Comparison of ENCODE assay signal across 8 cellular contexts in genomic region chr3:9986230-9986725, GRCh38. TPM values are rescaled to one million over a fixed set of nuclear protein-coding genes. Genes with fewer than 3 reads are reported as not detected.
DNase-seq lines count a peak whose midpoint lies in the region; ATAC-seq and TF ChIP-seq lines count a peak whose summit lies in the region.

No MANE protein-coding gene starts in this region.

- TSS peak; percentile 61 for BruUV-seq in IMR-90 (replicated peaks; lab: Mats Ljungman, UMichigan)

- POLR2A ChIA-PET in CD4-positive, alpha-beta memory T cell (lab: Charles Lee; ENCODE audit: partially characterized antibody): interaction anchor here (0.6 to 2.9 kb wide), 15 partner anchors 9 to 334 kb away, joined by 3 to 27 read pairs (median 5); partner anchors contain the start of genes BRPF1, CRELD1, FANCD2 and JAGN1
- POLR2A ChIA-PET in IMR-90 (lab: Charles Lee; ENCODE audit: unreplicated experiment): no interaction called here

- H3K4ac ChIP-seq in IMR-90 (ENCODE audit: low read depth, low read length): peak overlapping the region; percentile 59

- peaks cover 11 to 38% (median 27%) of the 10 kb centered on the region in 4 donors for H3K4me1 Mint-ChIP-seq in CD4-positive, alpha-beta memory T cell

- H3K9me3 Mint-ChIP-seq in CD4-positive, alpha-beta memory T cell: peaks cover 0 to 3% (median 0%) of the 10 kb centered on the region in 8 donors

- DNase-seq in CD4-positive, alpha-beta memory T cell: no peak
- DNase-seq in IMR-90: no peak
- DNase-seq in coronary artery (ENCODE audit: low spot score): peak; percentile 74
- DNase-seq in hippocampal formation (lab: John Stamatoyannopoulos, UW): no peak
- no peak for DNase-seq in putamen (ENCODE audit: low spot score)
- no peak for DNase-seq in cortex of kidney (lab: John Stamatoyannopoulos, UW)

- TF ChIP-seq RAD21 in IMR-90 (IDR thresholded peaks at IDR 0.05; ENCODE audit: low read length): no peak

- peaks cover 31% of the 10 kb centered on the region for H3K4me1 ChIP-seq in CD4-positive, alpha-beta memory T cell (ENCODE audit: insufficient read depth, low read length)
- H3K4me1 ChIP-seq in IMR-90 (ENCODE audit: control insufficient read depth, insufficient read depth, low read length): peaks cover 2% of the 10 kb centered on the region
- H3K4me1 ChIP-seq in muscle layer of duodenum (ENCODE audit: control insufficient read depth in 1 of 2, insufficient read depth in 2 of 2, low read length in 2 of 2): peaks cover 4 to 27% of the 10 kb centered on the region in 2 donors

- TF ChIP-seq CTCF in IMR-90 (conservative IDR thresholded peaks at IDR 0.05; ENCODE audit: low read depth, low read length) (no peak), coronary artery (IDR thresholded peaks at IDR 0.05) (no peak)

- CTCF ChIA-PET in CD4-positive, alpha-beta memory T cell (lab: Charles Lee; ENCODE audit: partially characterized antibody): interaction anchor here (0.7 to 2.9 kb wide), 5 partner anchors 53 to 483 kb away, joined by 3 to 12 read pairs (median 4); partner anchors contain the start of gene CRELD1
- CTCF ChIA-PET in IMR-90 (lab: Yijun Ruan, JAX): no interaction called here

- H3K27ac ChIP-seq in CD4-positive, alpha-beta memory T cell (ENCODE audit: low read depth, low read length): peak overlapping the region; percentile 96
- peak overlapping the region; percentile 66 for H3K27ac ChIP-seq in IMR-90 (ENCODE audit: insufficient read depth, low read length)
- peak overlapping the region; percentile 71 to 80 for H3K27ac ChIP-seq in coronary artery
- peak overlapping the region; percentile 93 for H3K27ac ChIP-seq in muscle layer of duodenum (ENCODE audit: low read length)

- peak overlapping the region; percentile 89 for H3K4me2 ChIP-seq in IMR-90 (ENCODE audit: low read depth, low read length)

- no peaks in the 10 kb centered on the region for H3K27me3 ChIP-seq in CD4-positive, alpha-beta memory T cell (ENCODE audit: insufficient read depth, low read length)
- H3K27me3 ChIP-seq in IMR-90 (ENCODE audit: control insufficient read depth, insufficient read depth, low read length): no peaks in the 10 kb centered on the region
- no peaks in the 10 kb centered on the region for H3K27me3 ChIP-seq in muscle layer of duodenum (ENCODE audit: low read depth, low read length)

- H2AFZ ChIP-seq in IMR-90 (replicated peaks; ENCODE audit: low read length, poor library complexity): peak overlapping the region; percentile 98

- H3K9me3 ChIP-seq in CD4-positive, alpha-beta memory T cell (ENCODE audit: control insufficient read depth in 1 of 2, low read length in 2 of 2): no peaks in the 10 kb centered on the region
- no peaks in the 10 kb centered on the region for H3K9me3 ChIP-seq in IMR-90 (ENCODE audit: control insufficient read depth, insufficient read depth, low read length)
- H3K9me3 ChIP-seq in muscle layer of duodenum (ENCODE audit: control insufficient read depth in 1 of 2, low read length in 2 of 2): no peaks in the 10 kb centered on the region

- in situ Hi-C loops in IMR-90 (cut with MboI; ENCODE audit: low sequenced_read_pairs): no loop called here

- peak overlapping the region; percentile 94 for H2AK5ac ChIP-seq in IMR-90 (ENCODE audit: low read depth, low read length)

- H3K9me1 ChIP-seq in IMR-90 (ENCODE audit: insufficient read depth, low read length): no peaks in the 10 kb centered on the region

- dilution Hi-C loops in IMR-90 (cut with HindIII; ENCODE audit: low sequenced_read_pairs, unreplicated experiment): no loop called here

- H2BK15ac ChIP-seq in IMR-90 (ENCODE audit: low read depth, low read length): 0 out of 3 replicates have a peak overlapping the region, but pooled peaks have one; percentile 4

- peak overlapping the region; percentile 95 to 99 (median 98) for H3K4me3 Mint-ChIP-seq in CD4-positive, alpha-beta memory T cell

- H3K79me1 ChIP-seq in IMR-90 (ENCODE audit: low read depth in 1 of 2, low read length in 2 of 2): peaks cover 5 to 45% of the 10 kb centered on the region in 2 experiments; a peak in 3 of 4 replicates

- peak overlapping the region; percentile 7; the same call in 1 of the 2 replicates for H3K18ac ChIP-seq in IMR-90 (ENCODE audit: low read depth, low read length)

- peak overlapping the region; percentile 95 for H3K14ac ChIP-seq in IMR-90 (replicated peaks; ENCODE audit: low read depth, low read length)

- ATAC-seq in GM21447 (IDR thresholded peaks at IDR 0.05; ENCODE audit: unreplicated experiment): peak; percentile 18
- peak; percentile 54 for ATAC-seq in IMR-90 (ENCODE audit: low read depth)

- peak overlapping the region; percentile 81 for H3K23ac ChIP-seq in IMR-90 (ENCODE audit: low read depth, low read length)

- H4K91ac ChIP-seq in IMR-90 (ENCODE audit: insufficient read depth, low read depth, low read length): peak overlapping the region; percentile 90

- peak overlapping the region; percentile 51 for H2BK5ac ChIP-seq in IMR-90 (ENCODE audit: low read depth, low read length, poor library complexity, severe bottlenecking)

- peak overlapping the region; percentile 85 for H4K5ac ChIP-seq in IMR-90 (ENCODE audit: low read depth, low read length)

- H3K56ac ChIP-seq in IMR-90 (ENCODE audit: extremely low read depth, insufficient read depth, low read length): 0 out of 2 replicates have a peak overlapping the region, but pooled peaks have one; percentile 84

- no peaks in the 10 kb centered on the region for H3K27me3 Mint-ChIP-seq in CD4-positive, alpha-beta memory T cell

- H4K20me1 ChIP-seq in IMR-90 (ENCODE audit: insufficient read depth, low read length): peaks cover 11% of the 10 kb centered on the region; the same call in 1 of the 2 replicates

- intact Hi-C loops in CD4-positive, alpha-beta memory T cell (cut with micrococcal nuclease): loop anchor here (1.0 to 10.0 kb wide), 7 partner anchors 23 to 335 kb away; partner anchors contain the start of genes CRELD1, FANCD2, JAGN1 and SEC13
- intact Hi-C loops in IMR-90 (cut with micrococcal nuclease): loop anchor here (10.0 kb wide), 2 partner anchors 129 to 159 kb away; partner anchors contain the start of genes BRK1 and VHL

- H3K9ac ChIP-seq in IMR-90 (ENCODE audit: low read depth, low read length): peak overlapping the region; percentile 87

- H3K27ac Mint-ChIP-seq in CD4-positive, alpha-beta memory T cell: peak overlapping the region; percentile 98 to 100 (median 99)

- no peaks in the 10 kb centered on the region for H3K36me3 ChIP-seq in CD4-positive, alpha-beta memory T cell (ENCODE audit: insufficient read depth, low read length)
- H3K36me3 ChIP-seq in IMR-90 (ENCODE audit: control insufficient read depth, insufficient read depth, low read length) (peaks cover 5% of the 10 kb centered on the region; the same call in 1 of the 2 replicates), muscle layer of duodenum (ENCODE audit: control insufficient read depth in 1 of 2, insufficient read depth in 2 of 2, low read length in 2 of 2) (peaks cover 0 to 5% of the 10 kb centered on the region in 2 donors)

- no peak for TF ChIP-seq POLR2A in IMR-90 (IDR thresholded peaks at IDR 0.05; ENCODE audit: low read depth, low read length)

- H2AK9ac ChIP-seq in IMR-90 (replicated peaks; ENCODE audit: low read depth, low read length, poor library complexity): peak overlapping the region; percentile 94

- peak overlapping the region; percentile 90 to 91 for H3K4me3 ChIP-seq in CD4-positive, alpha-beta memory T cell (ENCODE audit: low read length in 2 of 2)
- H3K4me3 ChIP-seq in IMR-90 (ENCODE audit: insufficient read depth, low read depth, low read length) (peak overlapping the region; percentile 74), coronary artery (peak overlapping the region; percentile 82), muscle layer of duodenum (ENCODE audit: low read depth in 1 of 2, low read length in 2 of 2) (peak overlapping the region; percentile 90 to 100)

- peaks cover 0 to 27% of the 10 kb centered on the region in 2 donors for H3K36me3 Mint-ChIP-seq in CD4-positive, alpha-beta memory T cell

- peak overlapping the region; percentile 91 to 99 for H4K8ac ChIP-seq in IMR-90 (ENCODE audit: low read depth in 2 of 2, low read length in 2 of 2)

- H2BK20ac ChIP-seq in IMR-90 (ENCODE audit: low read depth, low read length): no peak overlapping the region

- WGBS in IMR-90 (ENCODE audit: extremely low coverage in 2 of 2, insufficient read length in 1 of 2), 2 experiments: 2% methylated on average over 6 of the region's 17 CpGs; no CpG with 5 or more reads in 1 of the 2 experiments

- H2BK120ac ChIP-seq in IMR-90 (ENCODE audit: low read depth, low read length): no peak overlapping the region

TF ChIP-seq in IMR-90, 13 proteins besides CTCF, POLR2A, EP300 and RAD21 (continues in another document):
- TF ChIP-seq RFX5 (IDR thresholded peaks at IDR 0.05; ENCODE audit: low read depth, low read length) (no peak), SMC3 (IDR thresholded peaks at IDR 0.05; ENCODE audit: low read depth, low read length) (no peak), MAZ (IDR thresholded peaks at IDR 0.05; ENCODE audit: borderline replicate concordance, low read depth, low read length) (no peak), FOS (IDR thresholded peaks at IDR 0.05; ENCODE audit: low read depth, low read length) (no peak), CEBPB (IDR thresholded peaks at IDR 0.05; ENCODE audit: low read depth, low read length) (no peak)

RNA-seq across cellular contexts. Expression of gene EMC3, which starts 0.4 kb away (rescaled TPM):
- 10 to 100 TPM; 33.4 to 37.9 TPM for total RNA-seq in CD4-positive, alpha-beta memory T cell
- polyA plus RNA-seq in CD4-positive, alpha-beta memory T cell: 10 to 100 TPM; 76.5 to 76.8 TPM
- total RNA-seq in IMR-90 (2012; rRNA removed): 78.9 and 152 TPM in 2 replicates
- 83.3 and 96.7 TPM in 2 replicates for polyA plus RNA-seq in IMR-90 (2012; rRNA removed)
- polyA plus RNA-seq in IMR-90 (2012; cell fraction: cytosol; rRNA removed): 25.8 and 65.5 TPM in 2 replicates
- 19.1 and 55.3 TPM in 2 replicates for polyA plus RNA-seq in IMR-90 (2012; cell fraction: nucleus; rRNA removed; ENCODE audit: low replicate concordance)

RNA-seq across cellular contexts. Expression of gene PRRT3, which starts 34.1 kb away (rescaled TPM):
- total RNA-seq in CD4-positive, alpha-beta memory T cell: 1 to 10 TPM; 8.2 to 9.8 TPM
- 1 to 10 TPM; 2.9 to 4.6 TPM for polyA plus RNA-seq in CD4-positive, alpha-beta memory T cell
- total RNA-seq in IMR-90 (2012; rRNA removed): 0.72 and 1.4 TPM in 2 replicates
- 4.1 and 4.2 TPM in 2 replicates for polyA plus RNA-seq in IMR-90 (2012; rRNA removed)
- polyA plus RNA-seq in IMR-90 (2012; cell fraction: cytosol; rRNA removed): 3.0 and 4.8 TPM in 2 replicates
- 2.6 and 4.9 TPM in 2 replicates for polyA plus RNA-seq in IMR-90 (2012; cell fraction: nucleus; rRNA removed; ENCODE audit: low replicate concordance)

RNA-seq across cellular contexts. Expression of gene FANCD2, which starts 40.0 kb away (rescaled TPM):
- 10 to 100 TPM; 28.1 to 28.3 TPM for total RNA-seq in CD4-positive, alpha-beta memory T cell
- polyA plus RNA-seq in CD4-positive, alpha-beta memory T cell: 1 to 10 TPM; 5.3 TPM
- 18.9 and 19.7 TPM in 2 replicates for total RNA-seq in IMR-90 (2012; rRNA removed)
- 7.2 and 8.9 TPM in 2 replicates for polyA plus RNA-seq in IMR-90 (2012; rRNA removed)
- 2.2 and 4.7 TPM in 2 replicates for polyA plus RNA-seq in IMR-90 (2012; cell fraction: cytosol; rRNA removed)
- 5.4 and 22.6 TPM in 2 replicates for polyA plus RNA-seq in IMR-90 (2012; cell fraction: nucleus; rRNA removed; ENCODE audit: low replicate concordance)

RNA-seq across cellular contexts. Expression of gene CRELD1, which starts 52.6 kb away (rescaled TPM):
- 10 to 100 TPM; 47.7 to 58.2 TPM for total RNA-seq in CD4-positive, alpha-beta memory T cell
- 10 to 100 TPM; 17.3 to 28.2 TPM for polyA plus RNA-seq in CD4-positive, alpha-beta memory T cell
- total RNA-seq in IMR-90 (2012; rRNA removed): 8.6 and 9.4 TPM in 2 replicates
- polyA plus RNA-seq in IMR-90 (2012; rRNA removed): 25.2 and 25.7 TPM in 2 replicates
- polyA plus RNA-seq in IMR-90 (2012; cell fraction: cytosol; rRNA removed): 23.1 and 33.9 TPM in 2 replicates
- 45.2 and 54.3 TPM in 2 replicates for polyA plus RNA-seq in IMR-90 (2012; cell fraction: nucleus; rRNA removed; ENCODE audit: low replicate concordance)
